In the genomic region with DNA sequence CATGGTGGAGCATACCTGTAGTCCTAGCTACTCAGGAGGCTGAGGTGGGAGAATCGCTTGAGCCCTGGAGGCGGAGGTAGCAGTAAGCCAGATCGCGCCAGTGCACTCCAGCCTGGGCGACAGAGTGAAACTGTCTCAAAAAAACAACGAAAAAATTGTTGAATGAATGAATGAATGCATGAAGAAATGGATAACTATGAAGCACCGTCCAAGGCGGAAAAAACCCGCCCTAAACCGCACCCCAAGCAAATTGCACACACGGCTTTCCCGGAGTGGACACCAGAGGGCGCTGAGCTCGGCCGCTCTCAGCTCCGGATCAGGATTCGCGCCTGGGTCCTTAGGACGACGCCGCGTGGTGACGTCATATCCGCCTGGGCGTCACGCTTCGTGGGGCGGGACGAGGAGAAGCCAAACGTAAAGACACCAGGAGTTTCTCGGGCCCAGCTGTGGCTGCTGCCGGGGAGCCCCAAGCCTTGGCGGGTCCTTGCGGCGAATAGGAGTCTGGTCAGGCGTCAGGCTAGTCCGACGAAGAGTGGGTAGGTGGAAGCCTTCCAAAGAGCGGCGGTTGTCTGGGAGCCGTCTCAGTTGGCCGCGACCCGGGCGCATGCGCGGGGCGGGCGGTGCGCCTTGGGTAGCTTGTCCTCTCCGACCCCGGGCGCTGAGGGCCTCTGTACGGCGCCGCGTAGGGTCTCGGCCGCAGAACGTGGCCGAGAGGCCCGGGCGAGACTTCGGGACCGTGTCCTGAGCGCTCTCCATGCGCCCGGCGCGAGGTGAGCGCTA, we compare ENCODE assay signal across 1 cellular context.
TF ChIP-seq lines count a peak whose summit lies in the region.

Gene HTD2 (plus strand): TSS at position 639 of the 780 bp plus-strand sequence. CDS start 11,094 bp downstream, outside the sequence.
Gene RPP14 (plus strand): TSS at position 364 of the 780 bp plus-strand sequence. CDS start 4,085 bp downstream, outside the sequence.

TF ChIP-seq in HepG2, 621 proteins besides CTCF, POLR2A, EP300 and RAD21 (continued from another document and continues in another):
- TF ChIP-seq, protein P1, sequence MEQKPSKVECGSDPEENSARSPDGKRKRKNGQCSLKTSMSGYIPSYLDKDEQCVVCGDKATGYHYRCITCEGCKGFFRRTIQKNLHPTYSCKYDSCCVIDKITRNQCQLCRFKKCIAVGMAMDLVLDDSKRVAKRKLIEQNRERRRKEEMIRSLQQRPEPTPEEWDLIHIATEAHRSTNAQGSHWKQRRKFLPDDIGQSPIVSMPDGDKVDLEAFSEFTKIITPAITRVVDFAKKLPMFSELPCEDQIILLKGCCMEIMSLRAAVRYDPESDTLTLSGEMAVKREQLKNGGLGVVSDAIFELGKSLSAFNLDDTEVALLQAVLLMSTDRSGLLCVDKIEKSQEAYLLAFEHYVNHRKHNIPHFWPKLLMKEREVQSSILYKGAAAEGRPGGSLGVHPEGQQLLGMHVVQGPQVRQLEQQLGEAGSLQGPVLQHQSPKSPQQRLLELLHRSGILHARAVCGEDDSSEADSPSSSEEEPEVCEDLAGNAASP (CRISPR knock-in tag; IDR thresholded peaks at IDR 0.05; ENCODE audit: borderline replicate concordance): peak; percentile 59
- TF ChIP-seq PHF8 (CRISPR knock-in tag; IDR thresholded peaks at IDR 0.05) (peak; percentile 91), FOXO4 (CRISPR knock-in tag; conservative IDR thresholded peaks at IDR 0.05) (0 out of 2 replicates have a peak, but pooled peaks have one; percentile 84), HDAC1 (CRISPR knock-in tag; IDR thresholded peaks at IDR 0.05) (peak; percentile 75), REPIN1 (CRISPR knock-in tag; IDR thresholded peaks at IDR 0.05; ENCODE audit: borderline replicate concordance, low read depth) (peak; percentile 87), ZNF430 (CRISPR knock-in tag; IDR thresholded peaks at IDR 0.05) (no peak), ZNF790 (CRISPR knock-in tag; IDR thresholded peaks at IDR 0.05; ENCODE audit: borderline replicate concordance) (no peak; the same call in 1 of the 2 replicates), IKZF4 (CRISPR knock-in tag; IDR thresholded peaks at IDR 0.05; ENCODE audit: borderline replicate concordance, low read depth, not compliant biosample characterization) (peak; percentile 46), GABPB1 (CRISPR knock-in tag; IDR thresholded peaks at IDR 0.05) (peak; percentile 99), HMGA1 (CRISPR knock-in tag; conservative IDR thresholded peaks at IDR 0.05) (no peak), KDM5B (CRISPR knock-in tag; IDR thresholded peaks at IDR 0.05; ENCODE audit: borderline replicate concordance) (peak; percentile 87), NR1H2 (CRISPR knock-in tag; IDR thresholded peaks at IDR 0.05; ENCODE audit: borderline replicate concordance, low read depth) (0 out of 2 replicates have a peak, but pooled peaks have one; percentile 35), SP5 (CRISPR knock-in tag; IDR thresholded peaks at IDR 0.05; ENCODE audit: borderline replicate concordance, low read depth) (peak; percentile 60), ZNF883 (CRISPR knock-in tag; IDR thresholded peaks at IDR 0.05; ENCODE audit: not compliant biosample characterization) (peak; percentile 57), PHF20 (CRISPR knock-in tag; IDR thresholded peaks at IDR 0.05) (peak; percentile 87), KDM2A (CRISPR knock-in tag; IDR thresholded peaks at IDR 0.05; ENCODE audit: borderline replicate concordance, low read depth) (peak; percentile 96), ZSCAN31 (CRISPR knock-in tag; IDR thresholded peaks at IDR 0.05; ENCODE audit: low read depth) (peak; percentile 87), ATF5 (CRISPR knock-in tag; IDR thresholded peaks at IDR 0.05; ENCODE audit: low read depth) (no peak), ATF4 (CRISPR knock-in tag; IDR thresholded peaks at IDR 0.05) (0 out of 4 replicates have a peak, but pooled peaks of 1 of the 2 experiments have one; percentile 53), ZNF772 (CRISPR knock-in tag; IDR thresholded peaks at IDR 0.05) (peak; percentile 65), TBL1XR1 (IDR thresholded peaks at IDR 0.05; ENCODE audit: borderline replicate concordance, low read length, partially characterized antibody) (peak; percentile 40), ZNF788 (CRISPR knock-in tag; IDR thresholded peaks at IDR 0.05; ENCODE audit: borderline replicate concordance) (peak; percentile 96; the same call in 1 of the 2 replicates), SMC3 (IDR thresholded peaks at IDR 0.05; ENCODE audit: low read length) (peak; percentile 25; the same call in 1 of the 2 replicates), ZNF138 (CRISPR knock-in tag; IDR thresholded peaks at IDR 0.05; ENCODE audit: low read depth) (peak; percentile 65; the same call in 1 of the 2 replicates), SSRP1 (CRISPR knock-in tag; IDR thresholded peaks at IDR 0.05) (peak; percentile 67), TCF12 (IDR thresholded peaks at IDR 0.05) (no peak), TCF12 (CRISPR knock-in tag; IDR thresholded peaks at IDR 0.05) (no peak), TGIF2 (CRISPR knock-in tag; IDR thresholded peaks at IDR 0.05) (peak; percentile 73; the same call in 1 of the 2 replicates), ZNF160 (CRISPR knock-in tag; IDR thresholded peaks at IDR 0.05) (peak; percentile 43; the same call in 1 of the 2 replicates), NR2F6 (IDR thresholded peaks at IDR 0.05) (no peak), NR2F6 (CRISPR knock-in tag; IDR thresholded peaks at IDR 0.05) (peak; percentile 8; the same call in 1 of the 2 replicates), ERF (CRISPR knock-in tag; IDR thresholded peaks at IDR 0.05) (peak; percentile 89), TOPORS (CRISPR knock-in tag; IDR thresholded peaks at IDR 0.05) (peak; percentile 44; the same call in 1 of the 2 replicates), TIGD3 (CRISPR knock-in tag; IDR thresholded peaks at IDR 0.05; ENCODE audit: borderline replicate concordance) (peak; percentile 60; the same call in 1 of the 2 replicates), BRD4 (CRISPR knock-in tag; IDR thresholded peaks at IDR 0.05) (peak; percentile 54; the same call in 1 of the 2 replicates), GZF1 (CRISPR knock-in tag; IDR thresholded peaks at IDR 0.05) (peak; percentile 49; the same call in 1 of the 2 replicates), CENPT (CRISPR knock-in tag; IDR thresholded peaks at IDR 0.05; ENCODE audit: low read depth) (peak; percentile 26; the same call in 1 of the 2 replicates), PPARG (CRISPR knock-in tag; conservative IDR thresholded peaks at IDR 0.05) (peak; percentile 11; the same call in 1 of the 2 replicates)
- TF ChIP-seq, protein P2, sequence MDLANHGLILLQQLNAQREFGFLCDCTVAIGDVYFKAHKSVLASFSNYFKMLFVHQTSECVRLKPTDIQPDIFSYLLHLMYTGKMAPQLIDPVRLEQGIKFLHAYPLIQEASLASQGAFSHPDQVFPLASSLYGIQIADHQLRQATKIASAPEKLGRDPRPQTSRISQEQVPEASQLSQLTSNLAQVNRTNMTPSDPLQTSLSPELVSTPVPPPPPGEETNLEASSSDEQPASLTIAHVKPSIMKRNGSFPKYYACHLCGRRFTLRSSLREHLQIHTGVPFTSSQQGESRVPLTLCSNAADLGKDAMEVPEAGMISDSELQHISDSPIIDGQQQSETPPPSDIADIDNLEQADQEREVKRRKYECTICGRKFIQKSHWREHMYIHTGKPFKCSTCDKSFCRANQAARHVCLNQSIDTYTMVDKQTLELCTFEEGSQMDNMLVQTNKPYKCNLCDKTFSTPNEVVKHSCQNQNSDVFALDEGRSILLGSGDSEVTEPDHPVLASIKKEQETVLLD (CRISPR knock-in tag; IDR thresholded peaks at IDR 0.05; ENCODE audit: low read depth): peak; percentile 17; the same call in 1 of the 2 replicates
- TF ChIP-seq, protein P3, sequence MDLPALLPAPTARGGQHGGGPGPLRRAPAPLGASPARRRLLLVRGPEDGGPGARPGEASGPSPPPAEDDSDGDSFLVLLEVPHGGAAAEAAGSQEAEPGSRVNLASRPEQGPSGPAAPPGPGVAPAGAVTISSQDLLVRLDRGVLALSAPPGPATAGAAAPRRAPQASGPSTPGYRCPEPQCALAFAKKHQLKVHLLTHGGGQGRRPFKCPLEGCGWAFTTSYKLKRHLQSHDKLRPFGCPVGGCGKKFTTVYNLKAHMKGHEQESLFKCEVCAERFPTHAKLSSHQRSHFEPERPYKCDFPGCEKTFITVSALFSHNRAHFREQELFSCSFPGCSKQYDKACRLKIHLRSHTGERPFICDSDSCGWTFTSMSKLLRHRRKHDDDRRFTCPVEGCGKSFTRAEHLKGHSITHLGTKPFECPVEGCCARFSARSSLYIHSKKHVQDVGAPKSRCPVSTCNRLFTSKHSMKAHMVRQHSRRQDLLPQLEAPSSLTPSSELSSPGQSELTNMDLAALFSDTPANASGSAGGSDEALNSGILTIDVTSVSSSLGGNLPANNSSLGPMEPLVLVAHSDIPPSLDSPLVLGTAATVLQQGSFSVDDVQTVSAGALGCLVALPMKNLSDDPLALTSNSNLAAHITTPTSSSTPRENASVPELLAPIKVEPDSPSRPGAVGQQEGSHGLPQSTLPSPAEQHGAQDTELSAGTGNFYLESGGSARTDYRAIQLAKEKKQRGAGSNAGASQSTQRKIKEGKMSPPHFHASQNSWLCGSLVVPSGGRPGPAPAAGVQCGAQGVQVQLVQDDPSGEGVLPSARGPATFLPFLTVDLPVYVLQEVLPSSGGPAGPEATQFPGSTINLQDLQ (CRISPR knock-in tag; IDR thresholded peaks at IDR 0.05): no peak
- TF ChIP-seq, protein P4, sequence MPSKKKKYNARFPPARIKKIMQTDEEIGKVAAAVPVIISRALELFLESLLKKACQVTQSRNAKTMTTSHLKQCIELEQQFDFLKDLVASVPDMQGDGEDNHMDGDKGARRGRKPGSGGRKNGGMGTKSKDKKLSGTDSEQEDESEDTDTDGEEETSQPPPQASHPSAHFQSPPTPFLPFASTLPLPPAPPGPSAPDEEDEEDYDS (CRISPR knock-in tag; IDR thresholded peaks at IDR 0.05): peak; percentile 67
- TF ChIP-seq, protein P5, sequence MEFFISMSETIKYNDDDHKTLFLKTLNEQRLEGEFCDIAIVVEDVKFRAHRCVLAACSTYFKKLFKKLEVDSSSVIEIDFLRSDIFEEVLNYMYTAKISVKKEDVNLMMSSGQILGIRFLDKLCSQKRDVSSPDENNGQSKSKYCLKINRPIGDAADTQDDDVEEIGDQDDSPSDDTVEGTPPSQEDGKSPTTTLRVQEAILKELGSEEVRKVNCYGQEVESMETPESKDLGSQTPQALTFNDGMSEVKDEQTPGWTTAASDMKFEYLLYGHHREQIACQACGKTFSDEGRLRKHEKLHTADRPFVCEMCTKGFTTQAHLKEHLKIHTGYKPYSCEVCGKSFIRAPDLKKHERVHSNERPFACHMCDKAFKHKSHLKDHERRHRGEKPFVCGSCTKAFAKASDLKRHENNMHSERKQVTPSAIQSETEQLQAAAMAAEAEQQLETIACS (CRISPR knock-in tag; IDR thresholded peaks at IDR 0.05): no peak
